Comparison of ENCODE assay signal across 9 cellular contexts in the genomic region with DNA sequence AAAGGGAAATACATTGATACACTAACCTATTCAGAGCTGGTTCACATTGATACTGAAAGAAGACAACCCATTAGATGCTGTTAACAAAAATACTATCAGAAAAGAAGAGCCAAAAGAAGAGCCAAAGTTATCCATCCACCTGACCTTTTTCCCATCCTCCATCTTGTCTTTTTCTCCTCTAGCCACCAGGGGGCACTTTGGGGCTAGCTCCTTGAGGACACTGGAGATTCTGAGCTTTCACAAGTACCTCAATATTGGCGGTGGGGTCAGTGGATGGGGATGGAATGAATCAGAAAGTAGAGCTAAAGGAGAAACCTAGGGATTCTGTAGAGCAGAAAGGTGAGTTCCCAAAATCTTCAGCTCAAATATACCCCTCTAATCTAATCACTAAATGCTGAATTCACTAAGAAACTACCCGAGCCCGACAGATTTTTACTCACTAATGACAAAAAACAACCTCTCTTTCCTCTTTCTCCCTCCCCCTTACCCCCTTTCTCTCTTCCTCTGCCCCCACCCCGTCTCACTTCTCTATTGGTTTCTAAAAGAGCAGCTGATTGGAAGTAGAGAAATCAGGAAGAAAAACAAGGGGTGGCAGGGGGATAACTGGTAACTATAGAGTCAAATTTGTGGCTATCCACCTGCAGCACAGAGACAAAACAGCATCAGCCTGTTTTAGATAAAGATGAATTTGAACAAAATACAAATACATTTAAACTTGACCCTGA.
DNase-seq lines count a peak whose midpoint lies in the region; ATAC-seq and TF ChIP-seq lines count a peak whose summit lies in the region.
"Had no signal": no experiment of that assay in that cellular context is flagged by ENCODE, and none has a peak within 500 bp of the region (broad histone marks: within the 10 kb centered on the region; RNA-seq: fewer than 3 reads in every experiment).

No MANE protein-coding gene starts in this region.

- DNase-seq in BE2C, result peak; percentile 50
- DNase-seq in GM20000 (ENCODE audit: low spot score), result peak; percentile 44
- DNase-seq in OCI-LY7 (ENCODE audit: low spot score), result peak; percentile 31
- DNase-seq in erythroblast (lab: John Stamatoyannopoulos, UW), result peak; percentile 70 to 74
- DNase-seq in stimulated activated CD8-positive, alpha-beta memory T cell treated with anti-CD3 and anti-CD28 coated beads, Interleukin-4, amount 100 ng/mL, for 48 hours, result peak; percentile 36
- no peak for DNase-seq in stimulated activated naive CD4-positive, alpha-beta T cell (lab: John Stamatoyannopoulos, UW)
- no peak for DNase-seq in T1000 (lab: John Stamatoyannopoulos, UW)

- ATAC-seq in activated T-helper 17 cell treated with anti-CD3 and anti-CD28 coated beads, Interleukin-2, amount 50 U/mL, for 72 hours (replicated peaks), result no peak

- no peaks in the 10 kb centered on the region for H3K27me3 Mint-ChIP-seq in activated T-helper 17 cell treated with anti-CD3 and anti-CD28 coated beads, Interleukin-2, amount 50 U/mL, for 72 hours

- intact Hi-C loops in OCI-LY7 (cut with micrococcal nuclease; ENCODE audit: unreplicated experiment), result no loop called here

- H4K20me1 ChIP-seq in OCI-LY7 (ENCODE audit: insufficient read depth, low read length), result no peaks in the 10 kb centered on the region

- TF ChIP-seq CTCF in BE2C (IDR thresholded peaks at IDR 0.05; ENCODE audit: low read depth, low read length) (peak; percentile 77), GM20000 (IDR thresholded peaks at IDR 0.05; ENCODE audit: extremely low read depth, missing control alignments) (peak; percentile 24), OCI-LY7 (conservative IDR thresholded peaks at IDR 0.05; ENCODE audit: low read length) (peak; percentile 75)

- no peak for TF ChIP-seq POLR2A in erythroblast (IDR thresholded peaks at IDR 0.05; ENCODE audit: low read length)

- H3K36me3 Mint-ChIP-seq in activated T-helper 17 cell treated with anti-CD3 and anti-CD28 coated beads, Interleukin-2, amount 50 U/mL, for 72 hours (ENCODE audit: low read depth), result no peaks in the 10 kb centered on the region

- H2AFZ ChIP-seq in OCI-LY7 (ENCODE audit: low read length), result no peak overlapping the region

- H3K27ac Mint-ChIP-seq in activated T-helper 17 cell treated with anti-CD3 and anti-CD28 coated beads, Interleukin-2, amount 50 U/mL, for 72 hours, result no peak overlapping the region

- H3K79me2 ChIP-seq in OCI-LY7 (ENCODE audit: insufficient read depth, low read depth, low read length), result peaks cover 23% of the 10 kb centered on the region; the same call in 1 of the 2 replicates

- H3K9me3 ChIP-seq in BE2C, result no peaks in the 10 kb centered on the region
- peaks cover 18% of the 10 kb centered on the region; the same call in 1 of the 2 replicates for H3K9me3 ChIP-seq in OCI-LY7 (ENCODE audit: low read length)

- no peak overlapping the region for H3K27ac ChIP-seq in OCI-LY7 (ENCODE audit: low read depth, low read length, poor library complexity, severe bottlenecking)

- CTCF ChIA-PET in OCI-LY7 (lab: Charles Lee; ENCODE audit: unreplicated experiment), result no interaction called here

- POLR2A ChIA-PET in OCI-LY7 (lab: Charles Lee), result interaction anchor here (0.6 to 0.7 kb wide), 2 partner anchors 72 to 138 kb away, joined by 3 to 6 read pairs; no protein-coding TSS in a partner anchor

- H3K9me2 ChIP-seq in OCI-LY7 (ENCODE audit: insufficient read depth, low read length), result no peaks in the 10 kb centered on the region

- H3K36me3 ChIP-seq in BE2C, result 0 out of 2 replicates have a peak, but pooled peaks cover 2% of the 10 kb centered on the region
- peaks cover 40% of the 10 kb centered on the region for H3K36me3 ChIP-seq in OCI-LY7 (ENCODE audit: insufficient read depth, low read length)

- no TSS peak for BruUV-seq in OCI-LY7 (replicated peaks; lab: Mats Ljungman, UMichigan)

- H3K4me1 ChIP-seq in BE2C (peaks cover 10% of the 10 kb centered on the region; the same call in 1 of the 2 replicates), OCI-LY7 (ENCODE audit: insufficient read depth, low read length, poor library complexity, severe bottlenecking) (peaks cover 5% of the 10 kb centered on the region)

- no peak overlapping the region for H3K4me2 ChIP-seq in OCI-LY7 (ENCODE audit: low read length)

- H3K4me3 ChIP-seq in BE2C (ENCODE audit: low read depth, low read length) (no peak overlapping the region), OCI-LY7 (ENCODE audit: low read depth, low read length, poor library complexity, severe bottlenecking) (no peak overlapping the region)
- H3K4me3 ChIP-seq: lung had no signal

- H3K4me3 Mint-ChIP-seq in activated T-helper 17 cell treated with anti-CD3 and anti-CD28 coated beads, Interleukin-2, amount 50 U/mL, for 72 hours, result no peak overlapping the region

- no peaks in the 10 kb centered on the region for H3K27me3 ChIP-seq in BE2C

- no peaks in the 10 kb centered on the region for H3K4me1 Mint-ChIP-seq in activated T-helper 17 cell treated with anti-CD3 and anti-CD28 coated beads, Interleukin-2, amount 50 U/mL, for 72 hours

- peaks cover 10% of the 10 kb centered on the region for H3K9me3 Mint-ChIP-seq in activated T-helper 17 cell treated with anti-CD3 and anti-CD28 coated beads, Interleukin-2, amount 50 U/mL, for 72 hours

Comparison
In these comparisons a context has a peak if more than half of its experiments do, and no peak if none do; other contexts are left out.
1. DNase-seq: peak in BE2C (single experiment), GM20000 (single experiment), OCI-LY7 (single experiment), erythroblast (2 of 2) and stimulated activated CD8-positive, alpha-beta memory T cell treated with anti-CD3 and anti-CD28 coated beads, Interleukin-4, amount 100 ng/mL, for 48 hours (single experiment); none in stimulated activated naive CD4-positive, alpha-beta T cell (0 of 6) and T1000 (single experiment).
2. CTCF ChIP-seq: peak in every context shown above with its lines; median percentile 77 in BE2C; 75 in OCI-LY7; 24 in GM20000.